In the genomic region with DNA sequence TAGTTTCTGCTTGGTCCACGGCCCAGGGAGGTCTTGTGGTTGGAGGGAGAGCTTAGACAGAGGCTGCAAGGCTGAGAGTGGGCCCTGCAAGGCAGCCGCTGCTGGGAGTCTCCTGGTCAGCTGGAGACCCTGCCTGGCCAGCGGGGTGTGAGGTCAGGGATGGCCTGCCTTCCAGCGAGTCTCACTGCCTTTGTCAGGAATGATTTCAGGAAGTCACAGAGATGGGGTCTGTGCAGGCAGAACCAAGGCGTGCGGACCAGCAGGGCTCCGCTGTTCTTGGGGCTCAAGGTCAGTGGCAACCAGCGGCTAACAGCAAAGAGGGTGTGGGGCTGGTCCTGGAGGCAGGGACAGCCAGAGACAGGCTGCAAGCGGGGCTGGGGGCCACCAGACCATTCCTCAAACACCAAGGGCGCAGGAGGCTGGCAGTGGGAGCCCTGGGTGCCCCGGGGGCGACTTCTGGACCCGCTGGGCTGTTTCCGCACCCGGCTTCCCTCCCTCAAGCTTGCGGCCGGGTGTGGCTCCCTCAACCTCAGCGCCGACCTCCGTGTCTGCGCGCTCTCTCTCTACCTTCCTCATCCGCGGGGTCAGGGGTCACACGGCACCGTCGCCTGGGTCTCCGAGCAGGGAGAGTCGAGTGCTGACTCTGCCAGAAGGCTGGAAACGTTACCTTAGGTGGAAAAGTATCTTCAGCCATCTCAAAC, we compare ENCODE assay signal across 24 cellular contexts.
"Had no signal": no experiment of that assay in that cellular context is flagged by ENCODE, and none has a peak within 500 bp of the region (broad histone marks: within the 10 kb centered on the region; RNA-seq: fewer than 3 reads in every experiment).

No MANE protein-coding gene starts in this region.

- H3K27ac ChIP-seq: body of pancreas, cardiac muscle cell, left ventricle myocardium inferior, thoracic aorta, upper lobe of left lung had no signal

- H3K27me3 Mint-ChIP-seq: activated B cell treated with CpG ODN at 0.5 μM for 24 hours; activated CD4-positive, alpha-beta T cell treated with anti-CD3 and anti-CD28 coated beads for 36 hours had no signal

- H3K9me3 ChIP-seq: body of pancreas, left ventricle myocardium inferior, thoracic aorta, upper lobe of left lung had no signal

- DNase-seq: activated B cell treated with CpG ODN at 0.5 μM for 24 hours; activated CD4-positive, alpha-beta T cell treated with anti-CD3 and anti-CD28 coated beads for 36 hours; activated CD4-positive, alpha-beta T cell treated with anti-CD3 and anti-CD28 coated beads, Interleukin-2, amount 50 U/mL, for 4 hours; activated CD8-positive, alpha-beta memory T cell treated with anti-CD3 and anti-CD28 coated beads, Interleukin-2, amount 50 U/mL, for 48 hours; activated effector memory CD4-positive, alpha-beta T cell treated with Interleukin-2 at 50 U/mL for 16 hours; activated naive CD4-positive, alpha-beta T cell treated with anti-CD3 and anti-CD28 coated beads, Interleukin-2, amount 50 U/mL, for 16 hours; activated naive CD8-positive, alpha-beta T cell treated with anti-CD3 and anti-CD28 coated beads, Interleukin-2, amount 50 U/mL, for 24 hours; activated T-cell treated with anti-CD3 and anti-CD28 coated beads, Interleukin-2, amount 50 U/mL, for 72 hours; body of pancreas; dermis blood vessel endothelial cell; effector CD8-positive, alpha-beta T cell; foreskin melanocyte; kidney glomerular epithelial cell; left ventricle myocardium inferior; mammary epithelial cell; midbrain; nephron progenitor cell; occipital lobe; stimulated activated CD4-positive, alpha-beta T cell treated with anti-CD3 and anti-CD28 coated beads, Interleukin-4, amount 100 ng/mL, for 1 hour; stimulated activated naive CD4-positive, alpha-beta T cell treated with Interleukin-2 at 50 U/mL for 16 hours had no signal

- H3K4me1 Mint-ChIP-seq: activated B cell treated with CpG ODN at 0.5 μM for 24 hours; activated CD4-positive, alpha-beta T cell treated with anti-CD3 and anti-CD28 coated beads for 36 hours; activated naive CD8-positive, alpha-beta T cell treated with anti-CD3 and anti-CD28 coated beads, Interleukin-2, amount 50 U/mL, for 24 hours had no signal

- H3K9me3 Mint-ChIP-seq: activated B cell treated with CpG ODN at 0.5 μM for 24 hours; activated naive CD8-positive, alpha-beta T cell treated with anti-CD3 and anti-CD28 coated beads, Interleukin-2, amount 50 U/mL, for 24 hours; activated T-cell treated with anti-CD3 and anti-CD28 coated beads, Interleukin-2, amount 50 U/mL, for 72 hours; T-helper 1 cell treated with Interleukin-12 subunit alpha and Interleukin-12 subunit beta and Interleukin-4 antibody, amounts not matched to agents 30 μg/mL and 1 μg/mL, for 36 hours had no signal

- H3K27me3 ChIP-seq: body of pancreas, cardiac muscle cell, upper lobe of left lung had no signal

- H3K27ac Mint-ChIP-seq: activated B cell treated with CpG ODN at 0.5 μM for 24 hours; activated CD4-positive, alpha-beta T cell treated with anti-CD3 and anti-CD28 coated beads for 36 hours; activated naive CD8-positive, alpha-beta T cell treated with anti-CD3 and anti-CD28 coated beads, Interleukin-2, amount 50 U/mL, for 24 hours; activated T-cell treated with anti-CD3 and anti-CD28 coated beads, Interleukin-2, amount 50 U/mL, for 72 hours; nephron progenitor cell; T-helper 1 cell treated with Interleukin-12 subunit alpha and Interleukin-12 subunit beta and Interleukin-4 antibody, amounts not matched to agents 30 μg/mL and 1 μg/mL, for 36 hours had no signal

- H3K4me1 ChIP-seq: body of pancreas, left ventricle myocardium inferior, upper lobe of left lung had no signal

- H3K36me3 ChIP-seq: cardiac muscle cell, left ventricle myocardium inferior, thoracic aorta, upper lobe of left lung had no signal

- H3K4me3 ChIP-seq: body of pancreas, cardiac muscle cell, left ventricle myocardium inferior, thoracic aorta, upper lobe of left lung had no signal

- H3K4me3 Mint-ChIP-seq: activated B cell treated with CpG ODN at 0.5 μM for 24 hours; activated CD4-positive, alpha-beta T cell treated with anti-CD3 and anti-CD28 coated beads for 36 hours; activated naive CD8-positive, alpha-beta T cell treated with anti-CD3 and anti-CD28 coated beads, Interleukin-2, amount 50 U/mL, for 24 hours; activated T-cell treated with anti-CD3 and anti-CD28 coated beads, Interleukin-2, amount 50 U/mL, for 72 hours; nephron progenitor cell; T-helper 1 cell treated with Interleukin-12 subunit alpha and Interleukin-12 subunit beta and Interleukin-4 antibody, amounts not matched to agents 30 μg/mL and 1 μg/mL, for 36 hours had no signal

- ATAC-seq: activated CD4-positive, alpha-beta T cell treated with anti-CD3 and anti-CD28 coated beads for 36 hours; activated naive CD8-positive, alpha-beta T cell treated with anti-CD3 and anti-CD28 coated beads, Interleukin-2, amount 50 U/mL, for 24 hours; activated T-cell treated with anti-CD3 and anti-CD28 coated beads, Interleukin-2, amount 50 U/mL, for 72 hours; body of pancreas had no signal
